In the genomic region with DNA sequence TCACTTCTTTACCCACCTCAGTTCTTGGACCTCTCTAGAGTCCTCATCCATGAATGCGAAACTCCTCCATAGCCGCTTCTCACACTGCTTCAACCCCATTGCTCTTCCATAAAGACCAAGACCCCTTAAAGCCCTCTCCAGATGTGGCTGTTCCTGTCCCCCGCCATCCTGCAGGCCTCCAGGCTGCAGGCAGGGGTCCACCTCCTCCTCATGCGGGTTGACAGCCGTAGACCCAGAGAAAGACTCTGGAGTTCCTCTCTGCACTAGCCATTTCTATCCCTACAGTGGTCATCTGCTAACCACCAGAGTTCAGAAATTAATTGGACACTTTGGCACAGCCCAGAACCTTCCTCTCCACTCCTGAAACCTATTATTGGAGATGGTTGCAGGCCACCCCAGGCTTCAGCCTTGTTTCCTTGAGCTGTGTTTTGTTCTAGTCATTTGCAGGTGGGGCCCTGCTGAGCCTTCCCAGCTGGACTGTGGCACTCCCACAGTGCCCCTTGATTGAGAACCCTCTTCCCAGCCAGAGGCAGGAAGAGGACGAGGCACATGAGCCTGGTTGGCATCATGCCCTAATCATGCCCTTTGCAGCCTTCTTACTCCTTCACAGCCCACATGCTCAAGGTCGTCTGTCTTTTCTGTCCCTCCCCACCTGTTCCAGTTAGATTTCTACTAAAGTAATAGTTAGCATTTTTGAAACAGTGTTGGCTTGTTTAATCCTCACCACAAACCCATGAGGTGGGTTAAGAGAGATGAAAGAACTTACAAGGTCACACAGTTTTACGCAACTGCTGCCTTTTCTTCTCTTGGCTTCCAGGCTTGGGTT, we compare ENCODE assay signal across 12 cellular contexts. TPM values are rescaled to one million over a fixed set of nuclear protein-coding genes. Genes with fewer than 3 reads are reported as not detected.
DNase-seq lines count a peak whose midpoint lies in the region; ATAC-seq, FAIRE-seq and TF ChIP-seq lines count a peak whose summit lies in the region.
"Had no signal": no experiment of that assay in that cellular context is flagged by ENCODE, and none has a peak within 500 bp of the region (broad histone marks: within the 10 kb centered on the region; RNA-seq: fewer than 3 reads in every experiment).

No MANE protein-coding gene starts in this region.

- peaks cover 0 to 25% (median 7%) of the 10 kb centered on the region in 11 experiments; a peak in 8 of 22 replicates for H3K9me3 ChIP-seq in BLaER1 treated with 17β-estradiol and CSF1 and Interleukin-3, amounts not matched to agents 10 nM and 100 nM (replicated peaks in 1 of 11)
- no peaks in the 10 kb centered on the region for H3K9me3 ChIP-seq in right lobe of liver

- peaks cover 43 to 66% (median 56%) of the 10 kb centered on the region in 10 experiments for H3K4me1 ChIP-seq in BLaER1 treated with 17β-estradiol and CSF1 and Interleukin-3, amounts not matched to agents 10 nM and 100 nM
- peaks cover 0 to 26% (median 0%) of the 10 kb centered on the region in 4 donors for H3K4me1 ChIP-seq in right lobe of liver

- H3K4me3 Mint-ChIP-seq in activated T-helper 2 cell treated with anti-CD3 and anti-CD28 coated beads, Interferon-gamma antibody, Interleukin-2, Interleukin-4, amounts not matched to agents 10 μg/mL and 5 μg/mL and 100 μg/mL, durations not matched to agents 14 hours and 24 hours and 36 hours (ENCODE audit: low read depth), result no peak overlapping the region
- no peak overlapping the region for H3K4me3 Mint-ChIP-seq in endothelial cell (ENCODE audit: unreplicated experiment)

- H3K27me3 ChIP-seq in BLaER1 treated with 17β-estradiol and CSF1 and Interleukin-3, amounts not matched to agents 10 nM and 100 nM, result no peaks in the 10 kb centered on the region
- no peaks in the 10 kb centered on the region for H3K27me3 ChIP-seq in right lobe of liver
- H3K27me3 ChIP-seq: cardiac muscle cell had no signal

- whole genome bisulfite sequencing in right lobe of liver (ENCODE audit: insufficient coverage, low coverage, low lambda C conversion rate, missing lambda C conversion rate), result 53% methylated on average over 5 of the region's 8 CpGs

- H3K9ac ChIP-seq in BLaER1 treated with 17β-estradiol and CSF1 and Interleukin-3, amounts not matched to agents 10 nM and 100 nM, result no peak overlapping the region

- H3K4me1 Mint-ChIP-seq in activated T-helper 2 cell treated with anti-CD3 and anti-CD28 coated beads, Interferon-gamma antibody, Interleukin-2, Interleukin-4, amounts not matched to agents 10 μg/mL and 5 μg/mL and 100 μg/mL, durations not matched to agents 14 hours and 24 hours and 36 hours (ENCODE audit: low read depth), result peaks cover 65% of the 10 kb centered on the region
- peaks cover 21% of the 10 kb centered on the region for H3K4me1 Mint-ChIP-seq in endothelial cell (ENCODE audit: unreplicated experiment)

- H3K4me2 ChIP-seq in BLaER1 treated with 17β-estradiol and CSF1 and Interleukin-3, amounts not matched to agents 10 nM and 100 nM, result peak overlapping the region; percentile 14 to 62 (median 56)

- TF ChIP-seq CTCF in right lobe of liver (IDR thresholded peaks at IDR 0.05) (no peak), endothelial cell (IDR thresholded peaks at IDR 0.05; ENCODE audit: unreplicated experiment) (no peak)

- intact Hi-C loops in activated T-helper 2 cell treated with anti-CD3 and anti-CD28 coated beads, Interferon-gamma antibody, Interleukin-2, Interleukin-4, amounts not matched to agents 10 μg/mL and 5 μg/mL and 100 μg/mL, durations not matched to agents 14 hours and 24 hours and 36 hours (cut with micrococcal nuclease), result no loop called here
- intact Hi-C loops in right lobe of liver (cut with DNase I), result no loop called here

- peak overlapping the region in 1 of 11 experiments; percentile 25; a peak in 2 of 22 replicates for H3K27ac ChIP-seq in BLaER1 treated with 17β-estradiol and CSF1 and Interleukin-3, amounts not matched to agents 10 nM and 100 nM
- H3K27ac ChIP-seq in right lobe of liver, result no peak overlapping the region
- H3K27ac ChIP-seq: cardiac muscle cell had no signal

- DNase-seq in GM12891 (ENCODE audit: insufficient read length, low spot score) (no peak), right lobe of liver (no peak), endothelial cell (ENCODE audit: low spot score) (no peak), NCI-H187 (lab: John Stamatoyannopoulos, UW) (no peak)
- no peak for DNase-seq in activated T-helper 2 cell treated with anti-CD3 and anti-CD28 coated beads, Interferon-gamma antibody, Interleukin-2, Interleukin-4, amounts not matched to agents 10 μg/mL and 5 μg/mL and 100 μg/mL, durations not matched to agents 14 hours and 24 hours and 36 hours (ENCODE audit: low spot score)
- DNase-seq: activated CD4-positive, alpha-beta T cell treated with anti-CD3 and anti-CD28 coated beads, Interleukin-2, amount 50 U/mL, for 4 hours; GOT3; NCI-H187 treated with DMSO at 0.1 percent for 48 hours had no signal

- peaks cover 0 to 45% (median 19%) of the 10 kb centered on the region in 11 experiments; a peak in 17 of 22 replicates for H3K36me3 ChIP-seq in BLaER1 treated with 17β-estradiol and CSF1 and Interleukin-3, amounts not matched to agents 10 nM and 100 nM
- no peaks in the 10 kb centered on the region for H3K36me3 ChIP-seq in right lobe of liver
- H3K36me3 ChIP-seq: cardiac muscle cell had no signal

- H4K20me1 ChIP-seq in BLaER1 treated with 17β-estradiol and CSF1 and Interleukin-3, amounts not matched to agents 10 nM and 100 nM, result peaks cover 99 to 100% (median 100%) of the 10 kb centered on the region in 11 experiments

- no peak overlapping the region for H3K4me3 ChIP-seq in BLaER1 treated with 17β-estradiol and CSF1 and Interleukin-3, amounts not matched to agents 10 nM and 100 nM
- H3K4me3 ChIP-seq in right lobe of liver, result no peak overlapping the region
- H3K4me3 ChIP-seq: cardiac muscle cell had no signal

- H3K36me3 Mint-ChIP-seq in activated T-helper 2 cell treated with anti-CD3 and anti-CD28 coated beads, Interferon-gamma antibody, Interleukin-2, Interleukin-4, amounts not matched to agents 10 μg/mL and 5 μg/mL and 100 μg/mL, durations not matched to agents 14 hours and 24 hours and 36 hours (ENCODE audit: low read depth), result peaks cover 12% of the 10 kb centered on the region
- H3K36me3 Mint-ChIP-seq in endothelial cell (ENCODE audit: low read depth, unreplicated experiment), result peaks cover 5% of the 10 kb centered on the region

- TF ChIP-seq POLR2A in GM12891 (IDR thresholded peaks at IDR 0.05; ENCODE audit: low read depth, low read length), result no peak
- no peak for TF ChIP-seq POLR2A in right lobe of liver (IDR thresholded peaks at IDR 0.05)

- no peaks in the 10 kb centered on the region for H3K9me3 Mint-ChIP-seq in activated T-helper 2 cell treated with anti-CD3 and anti-CD28 coated beads, Interferon-gamma antibody, Interleukin-2, Interleukin-4, amounts not matched to agents 10 μg/mL and 5 μg/mL and 100 μg/mL, durations not matched to agents 14 hours and 24 hours and 36 hours
- H3K9me3 Mint-ChIP-seq in endothelial cell (ENCODE audit: unreplicated experiment), result no peaks in the 10 kb centered on the region

- H3K27ac Mint-ChIP-seq in activated T-helper 2 cell treated with anti-CD3 and anti-CD28 coated beads, Interferon-gamma antibody, Interleukin-2, Interleukin-4, amounts not matched to agents 10 μg/mL and 5 μg/mL and 100 μg/mL, durations not matched to agents 14 hours and 24 hours and 36 hours, result peak overlapping the region; percentile 28
- H3K27ac Mint-ChIP-seq in endothelial cell (ENCODE audit: unreplicated experiment), result no peak overlapping the region

- no peaks in the 10 kb centered on the region for H3K27me3 Mint-ChIP-seq in activated T-helper 2 cell treated with anti-CD3 and anti-CD28 coated beads, Interferon-gamma antibody, Interleukin-2, Interleukin-4, amounts not matched to agents 10 μg/mL and 5 μg/mL and 100 μg/mL, durations not matched to agents 14 hours and 24 hours and 36 hours (ENCODE audit: low read depth)
- H3K27me3 Mint-ChIP-seq in endothelial cell (ENCODE audit: unreplicated experiment), result peaks cover 3% of the 10 kb centered on the region

- ATAC-seq in right lobe of liver (peak in 3 of 4 donors; percentile 25 to 40 (median 37)), HG02642 (IDR thresholded peaks at IDR 0.05; ENCODE audit: poor library complexity, unreplicated experiment) (no peak), GM21423 (IDR thresholded peaks at IDR 0.05; ENCODE audit: unreplicated experiment) (no peak)

- peak; percentile 13 for FAIRE-seq in GM12891 (lab: Jason Lieb, UNC)

TF ChIP-seq in GM12891, 5 proteins besides CTCF, POLR2A, EP300 and RAD21:
- TF ChIP-seq POLR2AphosphoS5 (IDR thresholded peaks at IDR 0.05; ENCODE audit: low read depth, low read length), result no peak
- no peak for TF ChIP-seq PAX5 (IDR thresholded peaks at IDR 0.05; ENCODE audit: insufficient read depth, low read length, severe bottlenecking)
- TF ChIP-seq SPI1 (IDR thresholded peaks at IDR 0.05; ENCODE audit: low read depth, low read length), result no peak
- TF ChIP-seq POU2F2 (IDR thresholded peaks at IDR 0.05; ENCODE audit: low read depth, low read length), result no peak
- TF ChIP-seq TAF1 (IDR thresholded peaks at IDR 0.05; ENCODE audit: low read depth, low read length), result no peak

RNA-seq across cellular contexts. Expression of a gene that starts 23.9 kb away (rescaled TPM):
- 30.8 TPM for polyA plus RNA-seq in GM12891 (2012; ENCODE audit: low read depth, missing spikeins)
- total RNA-seq in activated T-helper 2 cell treated with anti-CD3 and anti-CD28 coated beads, Interferon-gamma antibody, Interleukin-2, Interleukin-4, amounts not matched to agents 10 μg/mL and 5 μg/mL and 100 μg/mL, durations not matched to agents 14 hours and 24 hours and 36 hours, result 69.4 and 74.5 TPM in 2 replicates
- total RNA-seq in right lobe of liver (10 to 100 TPM; 22.3 to 46.3 (median 30.8) TPM), endothelial cell (ENCODE audit: unreplicated experiment) (54.5 TPM)

Comparison
In these comparisons a context has a peak if more than half of its experiments do, and no peak if none do; other contexts are left out.
1. ATAC-seq: peak in right lobe of liver (3 of 4); none in HG02642 (single experiment) and GM21423 (single experiment).